In genomic region chr18:22470511-22471181, GRCh38 we compare ENCODE assay signal across 12 cellular contexts. TPM values are rescaled to one million over a fixed set of nuclear protein-coding genes. Genes with fewer than 3 reads are reported as not detected.
DNase-seq lines count a peak whose midpoint lies in the region; ATAC-seq, FAIRE-seq and TF ChIP-seq lines count a peak whose summit lies in the region.
"Had no signal": no experiment of that assay in that cellular context is flagged by ENCODE, and none has a peak within 500 bp of the region (broad histone marks: within the 10 kb centered on the region; RNA-seq: fewer than 3 reads in every experiment).

No MANE protein-coding gene starts in this region.

- H3K36me3 ChIP-seq in astrocyte (ENCODE audit: insufficient read depth, low read length): no peaks in the 10 kb centered on the region
- H3K36me3 ChIP-seq in right atrium auricular region: no peaks in the 10 kb centered on the region
- H3K36me3 ChIP-seq in esophagus squamous epithelium: no peaks in the 10 kb centered on the region
- H3K36me3 ChIP-seq: BLaER1 had no signal

- H3K27ac ChIP-seq in astrocyte (ENCODE audit: low read depth, low read length) (peak overlapping the region; percentile 94), right atrium auricular region (peak overlapping the region; percentile 75 to 85), esophagus squamous epithelium (peak overlapping the region in 2 of 4 donors; percentile 15 to 18)
- H3K27ac ChIP-seq: BLaER1 had no signal

- H3K27ac Mint-ChIP-seq in astrocyte (ENCODE audit: unreplicated experiment): peak overlapping the region; percentile 88
- H3K27ac Mint-ChIP-seq in activated naive CD4-positive, alpha-beta T cell treated with anti-CD3 and anti-CD28 coated beads, Interleukin-2, amount 10 ng/mL, durations not matched to agents 7 days and 5 days: no peak overlapping the region
- H3K27ac Mint-ChIP-seq: activated CD8-positive, alpha-beta T cell treated with anti-CD3 and anti-CD28 coated beads for 36 hours; activated naive CD8-positive, alpha-beta T cell treated with anti-CD3 and anti-CD28 coated beads for 36 hours had no signal

- FAIRE-seq in astrocyte (lab: Jason Lieb, UNC): no peak

- peak overlapping the region; percentile 72 for H3K9ac ChIP-seq in astrocyte (ENCODE audit: low read length)
- H3K9ac ChIP-seq: BLaER1 had no signal

- H3K4me3 Mint-ChIP-seq in astrocyte (ENCODE audit: unreplicated experiment): peak overlapping the region; percentile 55
- no peak overlapping the region for H3K4me3 Mint-ChIP-seq in activated naive CD4-positive, alpha-beta T cell treated with anti-CD3 and anti-CD28 coated beads, Interleukin-2, amount 10 ng/mL, durations not matched to agents 7 days and 5 days
- H3K4me3 Mint-ChIP-seq: activated CD8-positive, alpha-beta T cell treated with anti-CD3 and anti-CD28 coated beads for 36 hours; activated naive CD8-positive, alpha-beta T cell treated with anti-CD3 and anti-CD28 coated beads for 36 hours had no signal

- H3K27me3 ChIP-seq in astrocyte (ENCODE audit: insufficient read depth, low read length) (no peaks in the 10 kb centered on the region), right atrium auricular region (no peaks in the 10 kb centered on the region), esophagus squamous epithelium (no peaks in the 10 kb centered on the region)
- H3K27me3 ChIP-seq: BLaER1 had no signal

- CTCF ChIA-PET in activated naive CD4-positive, alpha-beta T cell treated with anti-CD3 and anti-CD28 coated beads, Interleukin-2, amount 10 ng/mL, durations not matched to agents 7 days and 5 days (lab: Charles Lee): no interaction called here

- H3K4me1 ChIP-seq in astrocyte (ENCODE audit: insufficient read depth, low read length) (peaks cover 61% of the 10 kb centered on the region), right atrium auricular region (peaks cover 0 to 65% of the 10 kb centered on the region in 2 donors), esophagus squamous epithelium (peaks cover 5 to 43% (median 26%) of the 10 kb centered on the region in 3 donors)
- H3K4me1 ChIP-seq: BLaER1 had no signal

- no peaks in the 10 kb centered on the region for H3K9me3 Mint-ChIP-seq in astrocyte (ENCODE audit: unreplicated experiment)
- H3K9me3 Mint-ChIP-seq in activated naive CD4-positive, alpha-beta T cell treated with anti-CD3 and anti-CD28 coated beads, Interleukin-2, amount 10 ng/mL, durations not matched to agents 7 days and 5 days: no peaks in the 10 kb centered on the region
- H3K9me3 Mint-ChIP-seq: activated CD8-positive, alpha-beta T cell treated with anti-CD3 and anti-CD28 coated beads for 36 hours; activated naive CD8-positive, alpha-beta T cell treated with anti-CD3 and anti-CD28 coated beads for 36 hours had no signal

- no peak for ATAC-seq in HG03097 (IDR thresholded peaks at IDR 0.05; ENCODE audit: low FRiP score, unreplicated experiment)
- ATAC-seq: activated CD8-positive, alpha-beta T cell treated with anti-CD3 and anti-CD28 coated beads for 36 hours had no signal

- H3K79me2 ChIP-seq in astrocyte (ENCODE audit: insufficient read depth, low read length): no peaks in the 10 kb centered on the region

- peak; percentile 54 for DNase-seq in EH (ENCODE audit: low read depth)
- DNase-seq in astrocyte (ENCODE audit: low read depth): peak; percentile 85
- no peak for DNase-seq in right atrium auricular region (ENCODE audit: low spot score)
- DNase-seq in pulmonary artery endothelial cell (ENCODE audit: low read depth, low spot score): peak; percentile 76
- DNase-seq in activated naive CD4-positive, alpha-beta T cell treated with anti-CD3 and anti-CD28 coated beads, Interleukin-2, amount 10 ng/mL, durations not matched to agents 7 days and 5 days: no peak
- no peak for DNase-seq in esophagus squamous epithelium (lab: John Stamatoyannopoulos, UW)
- no peak for DNase-seq in NCI-H526 (lab: John Stamatoyannopoulos, UW)
- DNase-seq: activated CD8-positive, alpha-beta T cell treated with anti-CD3 and anti-CD28 coated beads for 36 hours; activated naive CD8-positive, alpha-beta T cell treated with anti-CD3 and anti-CD28 coated beads for 36 hours; NCI-H524 treated with DMSO at 0.1 percent for 48 hours had no signal

- no peak for TF ChIP-seq CTCF in astrocyte (IDR thresholded peaks at IDR 0.05; ENCODE audit: insufficient read depth, low read depth, low read length)
- TF ChIP-seq CTCF in right atrium auricular region (IDR thresholded peaks at IDR 0.05): no peak
- no peak for TF ChIP-seq CTCF in esophagus squamous epithelium (IDR thresholded peaks at IDR 0.05)

- 49% methylated on average over 6 to 10 of the region's 11 CpGs for WGBS in esophagus squamous epithelium, 2 donors

- H3K4me3 ChIP-seq in astrocyte (ENCODE audit: insufficient read depth, low read depth, low read length) (no peak overlapping the region), right atrium auricular region (no peak overlapping the region), esophagus squamous epithelium (no peak overlapping the region)
- H3K4me3 ChIP-seq: BLaER1 had no signal

- intact Hi-C loops in esophagus squamous epithelium (cut with DNase I): no loop called here

- no peak for TF ChIP-seq POLR2A in esophagus squamous epithelium (IDR thresholded peaks at IDR 0.05)

- peaks cover 2% of the 10 kb centered on the region for H3K36me3 Mint-ChIP-seq in astrocyte (ENCODE audit: low read depth, unreplicated experiment)
- H3K36me3 Mint-ChIP-seq in activated naive CD4-positive, alpha-beta T cell treated with anti-CD3 and anti-CD28 coated beads, Interleukin-2, amount 10 ng/mL, durations not matched to agents 7 days and 5 days: no peaks in the 10 kb centered on the region
- H3K36me3 Mint-ChIP-seq: activated naive CD8-positive, alpha-beta T cell treated with anti-CD3 and anti-CD28 coated beads for 36 hours had no signal

- no peaks in the 10 kb centered on the region for H4K20me1 ChIP-seq in astrocyte (ENCODE audit: insufficient read depth, low read length)
- H4K20me1 ChIP-seq: BLaER1 had no signal

- H3K27me3 Mint-ChIP-seq in astrocyte (ENCODE audit: low read depth, unreplicated experiment): peaks cover 6% of the 10 kb centered on the region
- H3K27me3 Mint-ChIP-seq in activated naive CD4-positive, alpha-beta T cell treated with anti-CD3 and anti-CD28 coated beads, Interleukin-2, amount 10 ng/mL, durations not matched to agents 7 days and 5 days: no peaks in the 10 kb centered on the region

- H2AFZ ChIP-seq in astrocyte (ENCODE audit: low read depth, low read length): peak overlapping the region; percentile 15

- peaks cover 4% of the 10 kb centered on the region for H3K9me3 ChIP-seq in astrocyte (ENCODE audit: insufficient read depth, low read depth, low read length)
- no peaks in the 10 kb centered on the region for H3K9me3 ChIP-seq in right atrium auricular region
- no peaks in the 10 kb centered on the region for H3K9me3 ChIP-seq in esophagus squamous epithelium
- H3K9me3 ChIP-seq: BLaER1 had no signal

- peaks cover 55% of the 10 kb centered on the region for H3K4me1 Mint-ChIP-seq in astrocyte (ENCODE audit: low read depth, unreplicated experiment)
- no peaks in the 10 kb centered on the region for H3K4me1 Mint-ChIP-seq in activated naive CD4-positive, alpha-beta T cell treated with anti-CD3 and anti-CD28 coated beads, Interleukin-2, amount 10 ng/mL, durations not matched to agents 7 days and 5 days
- H3K4me1 Mint-ChIP-seq: activated naive CD8-positive, alpha-beta T cell treated with anti-CD3 and anti-CD28 coated beads for 36 hours had no signal

- H3K4me2 ChIP-seq in astrocyte (ENCODE audit: low read length): peak overlapping the region; percentile 67
- H3K4me2 ChIP-seq: BLaER1 had no signal

RNA-seq across cellular contexts. Expression of gene CTAGE1, which starts 52.9 kb away (rescaled TPM):
- total RNA-seq in astrocyte (0.12 and 0.30 TPM in 2 replicates), right atrium auricular region (under 1 TPM in 1 of 2 donors, not detected in 1; 0.08 TPM), pulmonary artery endothelial cell (not detected in 2 replicates), esophagus squamous epithelium (not detected)
- total RNA-seq: activated CD8-positive, alpha-beta T cell treated with anti-CD3 and anti-CD28 coated beads for 36 hours; activated naive CD8-positive, alpha-beta T cell treated with anti-CD3 and anti-CD28 coated beads for 36 hours had no signal

Comparison
In these comparisons a context has a peak if more than half of its experiments do, and no peak if none do; other contexts are left out.
1. DNase-seq: peak in EH (single experiment), astrocyte (single experiment) and pulmonary artery endothelial cell (single experiment); none in right atrium auricular region (single experiment), activated naive CD4-positive, alpha-beta T cell treated with anti-CD3 and anti-CD28 coated beads, Interleukin-2, amount 10 ng/mL, durations not matched to agents 7 days and 5 days (single experiment), esophagus squamous epithelium (single experiment) and NCI-H526 (0 of 2).